In genomic region chr6:44073612-44074382, GRCh38 we compare ENCODE assay signal across 1 cellular context.
TF ChIP-seq lines count a peak whose summit lies in the region.

No MANE protein-coding gene starts in this region.

TF ChIP-seq in HepG2, 621 proteins besides CTCF, POLR2A, EP300 and RAD21 (continued from another document and continues in another):
- TF ChIP-seq RERE (CRISPR knock-in tag; IDR thresholded peaks at IDR 0.05; ENCODE audit: low read depth) (no peak), ZBTB40 (IDR thresholded peaks at IDR 0.05) (no peak), ZBTB40 (CRISPR knock-in tag; IDR thresholded peaks at IDR 0.05) (peak; percentile 35; the same call in 1 of the 2 replicates), ZNF776 (CRISPR knock-in tag; IDR thresholded peaks at IDR 0.05) (peak; percentile 60; the same call in 1 of the 2 replicates), MAF1 (CRISPR knock-in tag; IDR thresholded peaks at IDR 0.05; ENCODE audit: borderline replicate concordance) (no peak), PAX8 (CRISPR knock-in tag; IDR thresholded peaks at IDR 0.05; ENCODE audit: borderline replicate concordance) (peak; percentile 89), ZNF292 (CRISPR knock-in tag; IDR thresholded peaks at IDR 0.05; ENCODE audit: borderline replicate concordance, low read depth) (no peak), ERF (CRISPR knock-in tag; IDR thresholded peaks at IDR 0.05) (peak; percentile 12; the same call in 1 of the 2 replicates), SNAI1 (CRISPR knock-in tag; IDR thresholded peaks at IDR 0.05; ENCODE audit: borderline replicate concordance) (no peak), POLR2AphosphoS2 (IDR thresholded peaks at IDR 0.05; ENCODE audit: low read depth, low read length) (no peak), MEF2D (CRISPR knock-in tag; IDR thresholded peaks at IDR 0.05) (no peak; the same call in 1 of the 2 replicates), CC2D1A (CRISPR knock-in tag; IDR thresholded peaks at IDR 0.05) (no peak), ZFAT (CRISPR knock-in tag; conservative IDR thresholded peaks at IDR 0.05) (no peak), SALL1 (CRISPR knock-in tag; IDR thresholded peaks at IDR 0.05) (peak; percentile 48), ZNF850 (CRISPR knock-in tag; conservative IDR thresholded peaks at IDR 0.05) (no peak), ZNF451 (CRISPR knock-in tag; IDR thresholded peaks at IDR 0.05) (peak; percentile 63; the same call in 1 of the 2 replicates), RARA (CRISPR knock-in tag; IDR thresholded peaks at IDR 0.05) (peak; percentile 8), ARID2 (CRISPR knock-in tag; IDR thresholded peaks at IDR 0.05; ENCODE audit: borderline replicate concordance) (peak; percentile 22; the same call in 1 of the 2 replicates), ZNF496 (CRISPR knock-in tag; IDR thresholded peaks at IDR 0.05; ENCODE audit: insufficient replicate concordance) (no peak), MTA1 (CRISPR knock-in tag; IDR thresholded peaks at IDR 0.05; ENCODE audit: borderline replicate concordance) (no peak), MED1 (CRISPR knock-in tag; IDR thresholded peaks at IDR 0.05) (peak; percentile 67), KLF15 (CRISPR knock-in tag; IDR thresholded peaks at IDR 0.05; ENCODE audit: borderline replicate concordance) (no peak), DNMT3B (CRISPR knock-in tag; conservative IDR thresholded peaks at IDR 0.05) (no peak), ZNF446 (CRISPR knock-in tag; IDR thresholded peaks at IDR 0.05) (no peak), ZFP1 (CRISPR knock-in tag; IDR thresholded peaks at IDR 0.05) (no peak), ELF1 (CRISPR knock-in tag; IDR thresholded peaks at IDR 0.05) (no peak), TMF1 (CRISPR knock-in tag; IDR thresholded peaks at IDR 0.05; ENCODE audit: low read depth) (peak; percentile 17; the same call in 1 of the 2 replicates), ZNF136 (CRISPR knock-in tag; IDR thresholded peaks at IDR 0.05; ENCODE audit: low read depth) (no peak), ZSCAN25 (CRISPR knock-in tag; IDR thresholded peaks at IDR 0.05) (no peak), KDM5A (IDR thresholded peaks at IDR 0.05; ENCODE audit: borderline replicate concordance, low read length) (0 out of 2 replicates have a peak, but pooled peaks have one; percentile 6), SSRP1 (CRISPR knock-in tag; IDR thresholded peaks at IDR 0.05) (no peak; the same call in 1 of the 2 replicates)
- TF ChIP-seq, protein P1, sequence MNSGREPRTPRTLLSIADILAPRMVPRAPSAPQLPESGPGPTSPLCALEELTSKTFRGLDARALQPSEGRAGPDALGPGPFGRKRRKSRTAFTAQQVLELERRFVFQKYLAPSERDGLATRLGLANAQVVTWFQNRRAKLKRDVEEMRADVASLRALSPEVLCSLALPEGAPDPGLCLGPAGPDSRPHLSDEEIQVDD (CRISPR knock-in tag; IDR thresholded peaks at IDR 0.05; ENCODE audit: borderline replicate concordance): no peak
- TF ChIP-seq, protein P2, sequence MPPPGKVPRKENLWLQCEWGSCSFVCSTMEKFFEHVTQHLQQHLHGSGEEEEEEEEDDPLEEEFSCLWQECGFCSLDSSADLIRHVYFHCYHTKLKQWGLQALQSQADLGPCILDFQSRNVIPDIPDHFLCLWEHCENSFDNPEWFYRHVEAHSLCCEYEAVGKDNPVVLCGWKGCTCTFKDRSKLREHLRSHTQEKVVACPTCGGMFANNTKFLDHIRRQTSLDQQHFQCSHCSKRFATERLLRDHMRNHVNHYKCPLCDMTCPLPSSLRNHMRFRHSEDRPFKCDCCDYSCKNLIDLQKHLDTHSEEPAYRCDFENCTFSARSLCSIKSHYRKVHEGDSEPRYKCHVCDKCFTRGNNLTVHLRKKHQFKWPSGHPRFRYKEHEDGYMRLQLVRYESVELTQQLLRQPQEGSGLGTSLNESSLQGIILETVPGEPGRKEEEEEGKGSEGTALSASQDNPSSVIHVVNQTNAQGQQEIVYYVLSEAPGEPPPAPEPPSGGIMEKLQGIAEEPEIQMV (CRISPR knock-in tag; IDR thresholded peaks at IDR 0.05; ENCODE audit: low read depth): 0 out of 2 replicates have a peak, but pooled peaks have one; percentile 36
- TF ChIP-seq, protein P3, sequence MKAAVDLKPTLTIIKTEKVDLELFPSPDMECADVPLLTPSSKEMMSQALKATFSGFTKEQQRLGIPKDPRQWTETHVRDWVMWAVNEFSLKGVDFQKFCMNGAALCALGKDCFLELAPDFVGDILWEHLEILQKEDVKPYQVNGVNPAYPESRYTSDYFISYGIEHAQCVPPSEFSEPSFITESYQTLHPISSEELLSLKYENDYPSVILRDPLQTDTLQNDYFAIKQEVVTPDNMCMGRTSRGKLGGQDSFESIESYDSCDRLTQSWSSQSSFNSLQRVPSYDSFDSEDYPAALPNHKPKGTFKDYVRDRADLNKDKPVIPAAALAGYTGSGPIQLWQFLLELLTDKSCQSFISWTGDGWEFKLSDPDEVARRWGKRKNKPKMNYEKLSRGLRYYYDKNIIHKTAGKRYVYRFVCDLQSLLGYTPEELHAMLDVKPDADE (CRISPR knock-in tag; IDR thresholded peaks at IDR 0.05): no peak
- TF ChIP-seq, protein P4, sequence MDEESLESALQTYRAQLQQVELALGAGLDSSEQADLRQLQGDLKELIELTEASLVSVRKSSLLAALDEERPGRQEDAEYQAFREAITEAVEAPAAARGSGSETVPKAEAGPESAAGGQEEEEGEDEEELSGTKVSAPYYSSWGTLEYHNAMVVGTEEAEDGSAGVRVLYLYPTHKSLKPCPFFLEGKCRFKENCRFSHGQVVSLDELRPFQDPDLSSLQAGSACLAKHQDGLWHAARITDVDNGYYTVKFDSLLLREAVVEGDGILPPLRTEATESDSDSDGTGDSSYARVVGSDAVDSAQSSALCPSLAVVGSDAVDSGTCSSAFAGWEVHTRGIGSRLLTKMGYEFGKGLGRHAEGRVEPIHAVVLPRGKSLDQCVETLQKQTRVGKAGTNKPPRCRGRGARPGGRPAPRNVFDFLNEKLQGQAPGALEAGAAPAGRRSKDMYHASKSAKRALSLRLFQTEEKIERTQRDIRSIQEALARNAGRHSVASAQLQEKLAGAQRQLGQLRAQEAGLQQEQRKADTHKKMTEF (CRISPR knock-in tag; IDR thresholded peaks at IDR 0.05): no peak; the same call in 1 of the 2 replicates
- TF ChIP-seq, protein P5, sequence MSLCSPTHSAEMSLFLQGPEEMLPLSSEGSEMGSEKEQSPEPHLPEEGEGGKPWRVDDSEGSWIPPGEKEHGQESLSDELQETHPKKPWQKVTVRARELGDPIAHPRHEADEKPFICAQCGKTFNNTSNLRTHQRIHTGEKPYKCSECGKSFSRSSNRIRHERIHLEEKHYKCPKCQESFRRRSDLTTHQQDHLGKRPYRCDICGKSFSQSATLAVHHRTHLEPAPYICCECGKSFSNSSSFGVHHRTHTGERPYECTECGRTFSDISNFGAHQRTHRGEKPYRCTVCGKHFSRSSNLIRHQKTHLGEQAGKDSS (CRISPR knock-in tag; IDR thresholded peaks at IDR 0.05; ENCODE audit: borderline replicate concordance, low read depth): peak; percentile 36; the same call in 1 of the 2 replicates
